In genomic region chr12:114131824-114132223, GRCh38 we compare ENCODE assay signal across 1 cellular context.
TF ChIP-seq lines count a peak whose summit lies in the region.

No MANE protein-coding gene starts in this region.

TF ChIP-seq in GM23338, 12 proteins besides CTCF, POLR2A, EP300 and RAD21 (continued from another document):
- TF ChIP-seq ZNF462 (CRISPR knock-in tag; IDR thresholded peaks at IDR 0.05) (no peak), POLR2AphosphoS5 (IDR thresholded peaks at IDR 0.05; ENCODE audit: low read depth) (no peak), ZNF114 (CRISPR knock-in tag; IDR thresholded peaks at IDR 0.05) (no peak), CREB1 (CRISPR knock-in tag; IDR thresholded peaks at IDR 0.05; ENCODE audit: low read depth) (no peak), ZNF331 (CRISPR knock-in tag; IDR thresholded peaks at IDR 0.05; ENCODE audit: low read depth) (no peak)
